In genomic region chr3:48919215-48920138, GRCh38 we compare ENCODE assay signal across 8 cellular contexts. TPM values are rescaled to one million over a fixed set of nuclear protein-coding genes. Genes with fewer than 3 reads are reported as not detected.
DNase-seq lines count a peak whose midpoint lies in the region; ATAC-seq and TF ChIP-seq lines count a peak whose summit lies in the region.

No MANE protein-coding gene starts in this region.

- POLR2A ChIA-PET in HEK293 (lab: Yijun Ruan, JAX), result interaction anchor here (0.7 to 2.1 kb wide), 9 partner anchors 8 to 950 kb away, joined by 3 to 9 read pairs (median 4); partner anchors contain the start of genes CAMKV, NDUFAF3 and PRKAR2A

- H3K9me3 ChIP-seq in HEK293 (ENCODE audit: control insufficient read depth, insufficient read depth, low read depth, low read length), result no peaks in the 10 kb centered on the region
- H3K9me3 ChIP-seq in ectodermal cell (ENCODE audit: control insufficient read depth, low read length), result no peaks in the 10 kb centered on the region
- no peaks in the 10 kb centered on the region for H3K9me3 ChIP-seq in mesodermal cell (ENCODE audit: control insufficient read depth, low read length)

- peak; percentile 80 for DNase-seq in GM10266 (ENCODE audit: extremely low spot score)
- peak; percentile 25 for DNase-seq in NCI-H1048 (lab: John Stamatoyannopoulos, UW)
- peak; percentile 43 for DNase-seq in activated CD4-positive, alpha-beta T cell treated with anti-CD3 and anti-CD28 coated beads, Interleukin-2, amount 50 U/mL, for 1 hour
- DNase-seq in stimulated activated CD8-positive, alpha-beta memory T cell treated with anti-CD3 and anti-CD28 coated beads, Interleukin-4, amount 100 ng/mL, for 48 hours, result peak; percentile 73

- H3K36me3 ChIP-seq in HEK293 (ENCODE audit: control insufficient read depth in 2 of 2, insufficient read depth in 1 of 2, low read length in 2 of 2) (peaks cover 25 to 26% of the 10 kb centered on the region in 2 experiments; a peak in 2 of 3 replicates), ectodermal cell (ENCODE audit: control insufficient read depth, insufficient read depth, low read length) (peaks cover 3% of the 10 kb centered on the region), mesodermal cell (ENCODE audit: control insufficient read depth, insufficient read depth, low read length) (peaks cover 26% of the 10 kb centered on the region)

- peak overlapping the region; percentile 89 for H3K27ac ChIP-seq in HEK293 (ENCODE audit: extremely low read depth, low read depth, low read length)
- peak overlapping the region; percentile 87 for H3K27ac ChIP-seq in ectodermal cell (ENCODE audit: insufficient read depth, low read depth, low read length, poor library complexity, severe bottlenecking)
- peak overlapping the region; percentile 97 for H3K27ac ChIP-seq in mesodermal cell (ENCODE audit: low read depth, low read length, severe bottlenecking)

- CTCF ChIA-PET in HEK293 (lab: Yijun Ruan, JAX), result no interaction called here

- no peak for TF ChIP-seq CTCF in GM10266 (IDR thresholded peaks at IDR 0.05; ENCODE audit: control insufficient read depth, insufficient read depth, low read depth, missing control alignments)
- TF ChIP-seq CTCF in HEK293 (tag by site-specific recombination; IDR thresholded peaks at IDR 0.05), result no peak

- H3K4me3 ChIP-seq in HEK293 (ENCODE audit: low read depth, low read length) (peak overlapping the region; percentile 86), ectodermal cell (ENCODE audit: insufficient read depth, low read depth, low read length) (peak overlapping the region; percentile 93), mesodermal cell (ENCODE audit: extremely low read depth, insufficient read depth, low read length, poor library complexity, severe bottlenecking) (peak overlapping the region; percentile 73)

- ATAC-seq in GM18520 (IDR thresholded peaks at IDR 0.05; ENCODE audit: unreplicated experiment), result no peak

- H3K4me1 ChIP-seq in HEK293 (ENCODE audit: control insufficient read depth, insufficient read depth, low read length) (no peaks in the 10 kb centered on the region), ectodermal cell (ENCODE audit: control insufficient read depth, insufficient read depth, low read length) (no peaks in the 10 kb centered on the region), mesodermal cell (ENCODE audit: control insufficient read depth, insufficient read depth, low read length, poor library complexity, severe bottlenecking) (peaks cover 4% of the 10 kb centered on the region)

- 3 to 5% methylated on average over 52 to 54 of the region's 54 CpGs for WGBS in ectodermal cell, 2 experiments
- WGBS in mesodermal cell (ENCODE audit: insufficient coverage in 2 of 2), 2 experiments, result 1 to 2% methylated on average over 41 to 45 of the region's 54 CpGs

- no peaks in the 10 kb centered on the region for H3K27me3 ChIP-seq in ectodermal cell (ENCODE audit: control insufficient read depth, insufficient read depth, low read length, poor library complexity, severe bottlenecking)

TF ChIP-seq in HEK293, 187 proteins besides CTCF, POLR2A, EP300 and RAD21 (continues in another document):
- TF ChIP-seq ZBTB44 (tag by site-specific recombination; IDR thresholded peaks at IDR 0.05) (no peak), ZBTB17 (tag by site-specific recombination; IDR thresholded peaks at IDR 0.05) (peak; percentile 41; the same call in 1 of the 2 replicates), ZIC2 (tag by site-specific recombination; IDR thresholded peaks at IDR 0.05) (0 out of 2 replicates have a peak, but pooled peaks have one; percentile 28), ZNF626 (tag by site-specific recombination; IDR thresholded peaks at IDR 0.05) (no peak), ZNF362 (tag by site-specific recombination; IDR thresholded peaks at IDR 0.05) (peak; percentile 97), ZNF335 (tag by site-specific recombination; conservative IDR thresholded peaks at IDR 0.05) (0 out of 2 replicates have a peak, but pooled peaks have one; percentile 32), ZNF274 (IDR thresholded peaks at IDR 0.05; ENCODE audit: low read length) (no peak), ZNF274 (tag by site-specific recombination; IDR thresholded peaks at IDR 0.05; ENCODE audit: borderline replicate concordance) (no peak), ZBTB20 (tag by site-specific recombination; IDR thresholded peaks at IDR 0.05) (no peak; the same call in 1 of the 2 replicates), ZBTB26 (tag by site-specific recombination; optimal IDR thresholded peaks at IDR 0.05) (peak; percentile 86), ZBTB8A (tag by site-specific recombination; IDR thresholded peaks at IDR 0.05) (peak; percentile 28; the same call in 1 of the 2 replicates), ZNF600 (tag by site-specific recombination; IDR thresholded peaks at IDR 0.05) (0 out of 2 replicates have a peak, but pooled peaks have one; percentile 17), KLF9 (tag by site-specific recombination; IDR thresholded peaks at IDR 0.05; ENCODE audit: low read depth) (peak; percentile 33; the same call in 1 of the 2 replicates), HIC1 (tag by site-specific recombination; IDR thresholded peaks at IDR 0.05) (0 out of 2 replicates have a peak, but pooled peaks have one; percentile 18), ZNF843 (tag by site-specific recombination; IDR thresholded peaks at IDR 0.05) (0 out of 2 replicates have a peak, but pooled peaks have one; percentile 10), ZNF629 (tag by site-specific recombination; IDR thresholded peaks at IDR 0.05) (0 out of 2 replicates have a peak, but pooled peaks have one; percentile 27), ZNF707 (tag by site-specific recombination; IDR thresholded peaks at IDR 0.05) (no peak)

RNA-seq across cellular contexts. Expression of gene ARIH2, which starts 0.8 kb away (rescaled TPM):
- 108 TPM for polyA plus RNA-seq in ectodermal cell (2013, experiment 1 of 4)
- 87.3 TPM for polyA plus RNA-seq in ectodermal cell (2013, experiment 2 of 4)
- polyA plus RNA-seq in ectodermal cell (2013, experiment 3 of 4), result 62.5 TPM
- 62.6 TPM for polyA plus RNA-seq in ectodermal cell (2013, experiment 4 of 4)
- polyA plus RNA-seq in mesodermal cell (2013, experiment 1 of 2), result 71.8 TPM
- polyA plus RNA-seq in mesodermal cell (2013, experiment 2 of 2), result 62.7 TPM

RNA-seq across cellular contexts. Expression of gene SLC25A20, which starts 20.8 kb away (rescaled TPM):
- 8.7 TPM for polyA plus RNA-seq in ectodermal cell (2013, experiment 1 of 4)
- polyA plus RNA-seq in ectodermal cell (2013, experiment 2 of 4), result 8.2 TPM
- polyA plus RNA-seq in ectodermal cell (2013, experiment 3 of 4), result 8.0 TPM
- polyA plus RNA-seq in ectodermal cell (2013, experiment 4 of 4), result 7.8 TPM
- 9.3 TPM for polyA plus RNA-seq in mesodermal cell (2013, experiment 1 of 2)
- polyA plus RNA-seq in mesodermal cell (2013, experiment 2 of 2), result 12.5 TPM

Comparison
In these comparisons a context has a peak if more than half of its experiments do, and no peak if none do; other contexts are left out.
1. DNase-seq: peak in every context shown above with its lines; median percentile 80 in GM10266; 73 in stimulated activated CD8-positive, alpha-beta memory T cell treated with anti-CD3 and anti-CD28 coated beads, Interleukin-4, amount 100 ng/mL, for 48 hours; 43 in activated CD4-positive, alpha-beta T cell treated with anti-CD3 and anti-CD28 coated beads, Interleukin-2, amount 50 U/mL, for 1 hour; 25 in NCI-H1048.